Comparison of ENCODE assay signal across 33 cellular contexts in genomic region chr18:59198215-59198614, GRCh38. TPM values are rescaled to one million over a fixed set of nuclear protein-coding genes. Genes with fewer than 3 reads are reported as not detected.
"Had no signal": no experiment of that assay in that cellular context is flagged by ENCODE, and none has a peak within 500 bp of the region (broad histone marks: within the 10 kb centered on the region; RNA-seq: fewer than 3 reads in every experiment).

No MANE protein-coding gene starts in this region.

- H3K27ac ChIP-seq: ascending aorta, cardiac muscle cell, WERI-Rb-1 had no signal

- H3K9me3 ChIP-seq: ascending aorta had no signal

- H3K4me3 ChIP-seq: ascending aorta, cardiac muscle cell had no signal

- H3K4me1 ChIP-seq: ascending aorta had no signal

- DNase-seq: activated CD4-positive, alpha-beta memory T cell treated with anti-CD3 and anti-CD28 coated beads, Interleukin-2, amount 10 ng/mL, durations not matched to agents 7 days and 5 days; activated CD4-positive, alpha-beta T cell treated with anti-CD3 and anti-CD28 coated beads for 1 hour; activated CD4-positive, alpha-beta T cell treated with anti-CD3 and anti-CD28 coated beads for 36 hours; activated CD4-positive, alpha-beta T cell treated with anti-CD3 and anti-CD28 coated beads for 48 hours; activated CD4-positive, alpha-beta T cell treated with anti-CD3 and anti-CD28 coated beads, Interleukin-2, amount 10 ng/mL, durations not matched to agents 7 days and 5 days; activated CD4-positive, alpha-beta T cell treated with anti-CD3 and anti-CD28 coated beads, Interleukin-2, amount 50 U/mL, for 48 hours; activated CD4-positive, CD25-positive, alpha-beta regulatory T cell; activated CD8-positive, alpha-beta memory T cell treated with anti-CD3 and anti-CD28 coated beads for 24 hours; activated CD8-positive, alpha-beta memory T cell treated with anti-CD3 and anti-CD28 coated beads, Interleukin-2, amount 10 ng/mL, durations not matched to agents 7 days and 5 days; activated CD8-positive, alpha-beta memory T cell treated with anti-CD3 and anti-CD28 coated beads, Interleukin-2, amount 50 U/mL, for 48 hours; activated CD8-positive, alpha-beta T cell treated with anti-CD3 and anti-CD28 coated beads, Interleukin-2, amount 10 ng/mL, durations not matched to agents 7 days and 5 days; activated effector memory CD4-positive, alpha-beta T cell treated with Interleukin-2 at 50 U/mL for 16 hours; activated gamma-delta T cell; activated naive CD4-positive, alpha-beta T cell treated with anti-CD3 and anti-CD28 coated beads, Interleukin-2, amount 10 ng/mL, durations not matched to agents 7 days and 5 days; activated naive CD4-positive, alpha-beta T cell treated with Interleukin-2 at 50 U/mL for 16 hours; activated naive CD8-positive, alpha-beta T cell treated with anti-CD3 and anti-CD28 coated beads, Interleukin-2, amount 10 ng/mL, durations not matched to agents 7 days and 5 days; activated naive CD8-positive, alpha-beta T cell treated with anti-CD3 and anti-CD28 coated beads, Interleukin-2, amount 50 U/mL, for 24 hours; activated T-cell treated with anti-CD3 and anti-CD28 coated beads, Interleukin-2, amount 50 U/mL, for 24 hours; activated T-cell treated with anti-CD3 and anti-CD28 coated beads, Interleukin-2, amount 50 U/mL, for 48 hours; amygdala; anterior cingulate cortex; T-helper 1 cell; T-helper 2 cell; T-helper 9 cell; WERI-Rb-1 had no signal

- H3K27me3 ChIP-seq: ascending aorta had no signal

- FAIRE-seq: bronchial epithelial cell, TTC549 had no signal

- ATAC-seq: activated CD4-positive, alpha-beta T cell treated with anti-CD3 and anti-CD28 coated beads for 36 hours; activated CD4-positive, CD25-positive, alpha-beta regulatory T cell treated with anti-CD3 and anti-CD28 coated beads, Interleukin-2, amount 50 U/mL, for 24 hours; activated CD8-positive, alpha-beta memory T cell treated with anti-CD3 and anti-CD28 coated beads, Interleukin-2, amount 10 ng/mL, durations not matched to agents 7 days and 5 days; activated CD8-positive, alpha-beta T cell treated with anti-CD3 and anti-CD28 coated beads, Interleukin-2, amount 10 ng/mL, durations not matched to agents 7 days and 5 days; activated naive CD8-positive, alpha-beta T cell treated with anti-CD3 and anti-CD28 coated beads, Interleukin-2, amount 50 U/mL, for 24 hours; WTC11 had no signal

- H3K36me3 ChIP-seq: ascending aorta, cardiac muscle cell, WERI-Rb-1 had no signal

RNA-seq across cellular contexts. Expression of gene GRP, which starts 21.7 kb away (rescaled TPM):
- total RNA-seq: activated CD4-positive, alpha-beta memory T cell treated with anti-CD3 and anti-CD28 coated beads, Interleukin-2, amount 10 ng/mL, durations not matched to agents 7 days and 5 days; activated CD4-positive, alpha-beta T cell treated with anti-CD3 and anti-CD28 coated beads for 36 hours; activated CD4-positive, alpha-beta T cell treated with anti-CD3 and anti-CD28 coated beads, Interleukin-2, amount 10 ng/mL, durations not matched to agents 7 days and 5 days; activated CD8-positive, alpha-beta memory T cell treated with anti-CD3 and anti-CD28 coated beads, Interleukin-2, amount 10 ng/mL, durations not matched to agents 7 days and 5 days; activated CD8-positive, alpha-beta T cell treated with anti-CD3 and anti-CD28 coated beads, Interleukin-2, amount 10 ng/mL, durations not matched to agents 7 days and 5 days; activated naive CD8-positive, alpha-beta T cell treated with anti-CD3 and anti-CD28 coated beads, Interleukin-2, amount 10 ng/mL, durations not matched to agents 7 days and 5 days; activated T-helper 2 cell treated with anti-CD3 and anti-CD28 coated beads, Interferon-gamma antibody, Interleukin-2, Interleukin-4, amounts not matched to agents 10 μg/mL and 5 μg/mL and 100 μg/mL, durations not matched to agents 14 hours and 24 hours and 36 hours; ascending aorta; bronchial epithelial cell; chondrocyte had no signal
- polyA plus RNA-seq: cardiac muscle cell had no signal
